In genomic region chr9:92669527-92669889, GRCh38 we compare ENCODE assay signal across 8 cellular contexts. TPM values are rescaled to one million over a fixed set of nuclear protein-coding genes. Genes with fewer than 3 reads are reported as not detected.
DNase-seq lines count a peak whose midpoint lies in the region; ATAC-seq and TF ChIP-seq lines count a peak whose summit lies in the region.

No MANE protein-coding gene starts in this region.

- 0% methylated on average over 12 to 18 of the region's 29 CpGs for WGBS in esophagus squamous epithelium, 2 donors

- TF ChIP-seq CTCF in esophagus squamous epithelium (IDR thresholded peaks at IDR 0.05), result no peak

- H3K27me3 ChIP-seq in esophagus squamous epithelium (no peaks in the 10 kb centered on the region), neuron (ENCODE audit: insufficient read depth, low read length) (no peaks in the 10 kb centered on the region)

- H2AFZ ChIP-seq in neuron (ENCODE audit: low read depth, low read length), result peak overlapping the region; percentile 59

- intact Hi-C loops in esophagus squamous epithelium (cut with DNase I), result no loop called here

- ATAC-seq in GM19035 (IDR thresholded peaks at IDR 0.05; ENCODE audit: unreplicated experiment) (peak; percentile 15), HG03280 (IDR thresholded peaks at IDR 0.05; ENCODE audit: unreplicated experiment) (peak; percentile 13)

- peaks cover 6 to 25% (median 7%) of the 10 kb centered on the region in 3 donors for H3K36me3 ChIP-seq in esophagus squamous epithelium
- H3K36me3 ChIP-seq in neuron (ENCODE audit: insufficient read depth, low read length), result peaks cover 12% of the 10 kb centered on the region

- peak overlapping the region; percentile 77 to 92 (median 85) for H3K4me3 ChIP-seq in esophagus squamous epithelium
- H3K4me3 ChIP-seq in neuron (ENCODE audit: low read length), result peak overlapping the region; percentile 85

- H3K4me1 ChIP-seq in esophagus squamous epithelium (peaks cover 37 to 68% (median 38%) of the 10 kb centered on the region in 3 donors), neuron (ENCODE audit: insufficient read depth, low read length) (peaks cover 20% of the 10 kb centered on the region)

- no peak for TF ChIP-seq POLR2A in esophagus squamous epithelium (IDR thresholded peaks at IDR 0.05)

- peak overlapping the region; percentile 94 to 99 (median 98) for H3K27ac ChIP-seq in esophagus squamous epithelium

- H3K9me3 ChIP-seq in esophagus squamous epithelium (no peaks in the 10 kb centered on the region), neuron (ENCODE audit: low read length) (no peaks in the 10 kb centered on the region)

- DNase-seq in activated CD8-positive, alpha-beta memory T cell treated with anti-CD3 and anti-CD28 coated beads for 48 hours (ENCODE audit: low read depth in 2 of 3, low spot score in 2 of 3), result peak in 2 of 3 experiments; percentile 14 to 24
- DNase-seq in esophagus squamous epithelium (lab: John Stamatoyannopoulos, UW) (no peak), HCEC 1CT (no peak), NCI-H2029 (lab: John Stamatoyannopoulos, UW) (no peak), kidney tubule cell (ENCODE audit: low spot score) (no peak)

RNA-seq across cellular contexts. Expression of gene IPPK, which starts 0.4 kb away (rescaled TPM):
- total RNA-seq in esophagus squamous epithelium, result 10 to 100 TPM; 41.8 to 86.9 (median 46.1) TPM

Comparison
In these comparisons a context has a peak if more than half of its experiments do, and no peak if none do; other contexts are left out.
1. DNase-seq: peak in activated CD8-positive, alpha-beta memory T cell treated with anti-CD3 and anti-CD28 coated beads for 48 hours (2 of 3); none in esophagus squamous epithelium (single experiment), HCEC 1CT (single experiment), NCI-H2029 (single experiment) and kidney tubule cell (single experiment).